In genomic region chr16:84599528-84600202, GRCh38 we compare ENCODE assay signal across 8 cellular contexts. TPM values are rescaled to one million over a fixed set of nuclear protein-coding genes. Genes with fewer than 3 reads are reported as not detected.
DNase-seq lines count a peak whose midpoint lies in the region; ATAC-seq, FAIRE-seq and TF ChIP-seq lines count a peak whose summit lies in the region.

No MANE protein-coding gene starts in this region.

- H3K27me3 ChIP-seq in skeletal muscle tissue (ENCODE audit: control insufficient read depth in 3 of 3, insufficient read depth in 3 of 3, low read length in 3 of 3), result peaks cover 0 to 8% (median 0%) of the 10 kb centered on the region in 3 donors

- POLR2A ChIA-PET in MCF 10A (lab: Yijun Ruan, JAX), result no interaction called here

- peak overlapping the region; percentile 6 for H3K27ac ChIP-seq in skeletal muscle tissue (ENCODE audit: low read depth, low read length)

- peak; percentile 42 for ATAC-seq in HG02981 (IDR thresholded peaks at IDR 0.05; ENCODE audit: unreplicated experiment)
- ATAC-seq in GM18519 (IDR thresholded peaks at IDR 0.05; ENCODE audit: low FRiP score, unreplicated experiment), result no peak

- TF ChIP-seq POLR2A in GM12892 (IDR thresholded peaks at IDR 0.05; ENCODE audit: low read depth, low read length), result peak; percentile 79

- BruUV-seq in MCF 10A (replicated peaks; lab: Mats Ljungman, UMichigan), result no TSS peak

- CTCF ChIA-PET in MCF 10A (lab: Yijun Ruan, JAX), result no interaction called here

- peak overlapping the region in 1 of 3 donors; percentile 23 for H3K4me3 ChIP-seq in skeletal muscle tissue (ENCODE audit: low read length in 3 of 3)

- H3K27ac Mint-ChIP-seq in MCF 10A (ENCODE audit: low read depth, unreplicated experiment), result no peak overlapping the region
- H3K27ac Mint-ChIP-seq in immature natural killer cell, result peak overlapping the region; percentile 12 to 84 (median 78)

- no peaks in the 10 kb centered on the region for H3K9me3 ChIP-seq in skeletal muscle tissue (ENCODE audit: control insufficient read depth in 3 of 3, low read length in 3 of 3)

- H3K9me3 Mint-ChIP-seq in MCF 10A (ENCODE audit: unreplicated experiment), result no peaks in the 10 kb centered on the region
- no peaks in the 10 kb centered on the region for H3K9me3 Mint-ChIP-seq in immature natural killer cell

- no peaks in the 10 kb centered on the region for H3K36me3 ChIP-seq in skeletal muscle tissue (ENCODE audit: control insufficient read depth in 3 of 3, insufficient read depth in 3 of 3, low read length in 3 of 3)

- H3K4me1 Mint-ChIP-seq in MCF 10A (ENCODE audit: insufficient read depth, unreplicated experiment) (peaks cover 10% of the 10 kb centered on the region), immature natural killer cell (peaks cover 53 to 61% of the 10 kb centered on the region in 2 donors)

- H3K4me3 Mint-ChIP-seq in MCF 10A (ENCODE audit: unreplicated experiment) (no peak overlapping the region), immature natural killer cell (peak overlapping the region; percentile 55 to 73 (median 69))

- peaks cover 16 to 34% (median 19%) of the 10 kb centered on the region in 3 donors for H3K4me1 ChIP-seq in skeletal muscle tissue (ENCODE audit: control insufficient read depth in 3 of 3, insufficient read depth in 3 of 3, low read length in 3 of 3)

- H3K9ac ChIP-seq in skeletal muscle tissue (ENCODE audit: low read depth in 1 of 3, low read length in 3 of 3), result no peak overlapping the region

- no peak for DNase-seq in GM12892 (ENCODE audit: insufficient read length)
- DNase-seq in SW480 (ENCODE audit: low spot score), result peak; percentile 20
- DNase-seq in MCF 10A (ENCODE audit: unreplicated experiment), result peak; percentile 35
- peak in 1 of 3 donors; percentile 34 for DNase-seq in immature natural killer cell
- no peak for DNase-seq in 8988T

- H3K27me3 Mint-ChIP-seq in MCF 10A (ENCODE audit: insufficient read depth, unreplicated experiment) (no peaks in the 10 kb centered on the region), immature natural killer cell (ENCODE audit: low read depth in 3 of 3) (peaks cover 14 to 32% (median 22%) of the 10 kb centered on the region in 3 donors)

- H3K36me3 Mint-ChIP-seq in MCF 10A (ENCODE audit: insufficient read depth, unreplicated experiment), result peaks cover 13% of the 10 kb centered on the region
- H3K36me3 Mint-ChIP-seq in immature natural killer cell, result peaks cover 0 to 4% (median 0%) of the 10 kb centered on the region in 3 donors

- peak; percentile 68 for FAIRE-seq in GM12892 (lab: Jason Lieb, UNC)

- TF ChIP-seq CTCF in MCF 10A (IDR thresholded peaks at IDR 0.05; ENCODE audit: unreplicated experiment), result no peak

- intact Hi-C loops in MCF 10A (cut with micrococcal nuclease), result no loop called here

RNA-seq across cellular contexts. Expression of gene COTL1, which starts 18.2 kb away (rescaled TPM):
- 375 TPM for polyA plus RNA-seq in GM12892 (2012; ENCODE audit: missing spikeins)
- 151 and 269 TPM in 2 replicates for total RNA-seq in MCF 10A (2022)
- 100 to 1,000 TPM; 193 to 268 (median 235) TPM for polyA plus RNA-seq in immature natural killer cell
- 11.0 TPM for total RNA-seq in skeletal muscle tissue

RNA-seq across cellular contexts. Expression of gene KLHL36, which starts 48.6 kb away (rescaled TPM):
- polyA plus RNA-seq in GM12892 (2012; ENCODE audit: missing spikeins), result 11.3 TPM
- total RNA-seq in MCF 10A (2022) (38.4 and 41.9 TPM in 2 replicates), skeletal muscle tissue (23.0 TPM)
- polyA plus RNA-seq in immature natural killer cell, result 10 to 100 TPM; 18.0 to 28.0 (median 20.7) TPM

Comparison
In these comparisons a context has a peak if more than half of its experiments do, and no peak if none do; other contexts are left out.
1. DNase-seq: peak in SW480 (single experiment) and MCF 10A (single experiment); none in GM12892 (single experiment) and 8988T (single experiment).
2. RNA of gene COTL1, which starts 18.2 kb away (total RNA-seq): 151 to 269 TPM in MCF 10A; 11.0 TPM in skeletal muscle tissue (single experiment); every median in the first group is over 10 times any median in the second.